In genomic region chr17:80023261-80024205, GRCh38 we compare ENCODE assay signal across 14 cellular contexts. TPM values are rescaled to one million over a fixed set of nuclear protein-coding genes. Genes with fewer than 3 reads are reported as not detected.
DNase-seq lines count a peak whose midpoint lies in the region; ATAC-seq and TF ChIP-seq lines count a peak whose summit lies in the region.
"Had no signal": no experiment of that assay in that cellular context is flagged by ENCODE, and none has a peak within 500 bp of the region (broad histone marks: within the 10 kb centered on the region; RNA-seq: fewer than 3 reads in every experiment).

No MANE protein-coding gene starts in this region.

- H3K27me3 ChIP-seq in neuronal stem cell (ENCODE audit: control insufficient read depth in 3 of 3, insufficient read depth in 3 of 3, low read depth in 1 of 3, low read length in 3 of 3) (peaks cover 0 to 6% (median 0%) of the 10 kb centered on the region in 3 experiments), gastroesophageal sphincter (no peaks in the 10 kb centered on the region)
- H3K27me3 ChIP-seq: SJSA1 had no signal

- WGBS in neuronal stem cell (ENCODE audit: extremely low coverage in 2 of 2, insufficient read length in 2 of 2, insufficient replicate concordance in 1 of 2), 2 donors: no CpG with 5 or more reads among the region's 53 CpGs
- 96% methylated on average over 9 of the region's 53 CpGs; no CpG with 5 or more reads in 1 of the 2 donors for WGBS in gastroesophageal sphincter (ENCODE audit: low coverage in 1 of 2), 2 donors

- peaks cover 24% of the 10 kb centered on the region for H3K79me1 ChIP-seq in neuronal stem cell (ENCODE audit: low read depth, low read length)

- H3K36me3 Mint-ChIP-seq in stimulated activated effector memory CD8-positive, alpha-beta T cell treated with anti-CD3 and anti-CD28 coated beads, Interleukin-12 subunit alpha, Interleukin-12 subunit beta, amount 100 ng/mL, for 72 hours: no peaks in the 10 kb centered on the region
- no peaks in the 10 kb centered on the region for H3K36me3 Mint-ChIP-seq in activated CD4-positive, alpha-beta T cell treated with anti-CD3 and anti-CD28 coated beads for 36 hours (ENCODE audit: low read depth)

- H2BK5ac ChIP-seq in neuronal stem cell (ENCODE audit: low read length): peak overlapping the region; percentile 53

- no peaks in the 10 kb centered on the region for H3K4me1 Mint-ChIP-seq in stimulated activated naive CD8-positive, alpha-beta T cell treated with anti-CD3 and anti-CD28 coated beads, Interleukin-15, amount 100 ng/mL, for 72 hours
- H3K4me1 Mint-ChIP-seq in stimulated activated effector memory CD8-positive, alpha-beta T cell treated with anti-CD3 and anti-CD28 coated beads, Interleukin-12 subunit alpha, Interleukin-12 subunit beta, amount 100 ng/mL, for 72 hours: no peaks in the 10 kb centered on the region
- no peaks in the 10 kb centered on the region for H3K4me1 Mint-ChIP-seq in activated CD4-positive, alpha-beta T cell treated with anti-CD3 and anti-CD28 coated beads for 36 hours

- no peak overlapping the region for H2BK120ac ChIP-seq in neuronal stem cell (ENCODE audit: low read depth, low read length)

- no peak overlapping the region for H4K91ac ChIP-seq in neuronal stem cell (ENCODE audit: low read depth, low read length, poor library complexity)

- TF ChIP-seq EP300 in gastroesophageal sphincter (IDR thresholded peaks at IDR 0.05): no peak

- H3K27ac ChIP-seq in neuronal stem cell (replicated peaks; ENCODE audit: low read length): no peak overlapping the region
- peak overlapping the region in 1 of 4 donors; percentile 43 for H3K27ac ChIP-seq in gastroesophageal sphincter
- H3K27ac ChIP-seq: parathyroid adenoma, SJSA1 had no signal

- H3K36me3 ChIP-seq in neuronal stem cell (replicated peaks in 1 of 2; ENCODE audit: control insufficient read depth in 2 of 2, insufficient read depth in 2 of 2, low read length in 2 of 2): peaks cover 7 to 29% of the 10 kb centered on the region in 2 donors
- peaks cover 0 to 4% of the 10 kb centered on the region in 2 donors for H3K36me3 ChIP-seq in gastroesophageal sphincter

- peak; percentile 15 for ATAC-seq in stimulated activated naive CD8-positive, alpha-beta T cell treated with anti-CD3 and anti-CD28 coated beads, Interleukin-15, amount 100 ng/mL, for 72 hours
- ATAC-seq in stimulated activated naive CD8-positive, alpha-beta T cell treated with anti-CD3 and anti-CD28 coated beads, Interleukin-15, Interleukin-2, amounts not matched to agents 100 U/mL and 50 U/mL, for 24 hours: no peak
- no peak for ATAC-seq in gastroesophageal sphincter
- ATAC-seq in stimulated activated effector memory CD8-positive, alpha-beta T cell treated with anti-CD3 and anti-CD28 coated beads, Interleukin-12 subunit alpha, Interleukin-12 subunit beta, amount 100 ng/mL, for 72 hours: no peak
- no peak for ATAC-seq in activated CD4-positive, alpha-beta T cell treated with anti-CD3 and anti-CD28 coated beads for 36 hours
- ATAC-seq: activated CD4-positive, CD25-positive, alpha-beta regulatory T cell treated with anti-CD3 and anti-CD28 coated beads, Interleukin-2, amount 50 U/mL, for 24 hours had no signal

- H3K9me3 Mint-ChIP-seq in stimulated activated naive CD8-positive, alpha-beta T cell treated with anti-CD3 and anti-CD28 coated beads, Interleukin-15, amount 100 ng/mL, for 72 hours: no peaks in the 10 kb centered on the region
- no peaks in the 10 kb centered on the region for H3K9me3 Mint-ChIP-seq in stimulated activated effector memory CD8-positive, alpha-beta T cell treated with anti-CD3 and anti-CD28 coated beads, Interleukin-12 subunit alpha, Interleukin-12 subunit beta, amount 100 ng/mL, for 72 hours
- H3K9me3 Mint-ChIP-seq in activated CD4-positive, alpha-beta T cell treated with anti-CD3 and anti-CD28 coated beads for 36 hours (ENCODE audit: low read depth): no peaks in the 10 kb centered on the region

- CTCF ChIA-PET in activated CD4-positive, alpha-beta T cell treated with anti-CD3 and anti-CD28 coated beads for 36 hours (lab: Charles Lee): no interaction called here

- no peak overlapping the region for H4K8ac ChIP-seq in neuronal stem cell (ENCODE audit: low read depth, low read length)

- no peak overlapping the region for H2BK15ac ChIP-seq in neuronal stem cell (ENCODE audit: low read length)

- H3K9me3 ChIP-seq in neuronal stem cell (replicated peaks in 1 of 2; ENCODE audit: control insufficient read depth in 2 of 2, insufficient read depth in 1 of 2, low read depth in 1 of 2, low read length in 2 of 2) (peaks cover 0 to 9% of the 10 kb centered on the region in 2 donors), gastroesophageal sphincter (no peaks in the 10 kb centered on the region)
- H3K9me3 ChIP-seq: SJSA1 had no signal

- no peak overlapping the region for H2BK12ac ChIP-seq in neuronal stem cell (ENCODE audit: low read length)

- no peak overlapping the region for H3K4me3 Mint-ChIP-seq in stimulated activated naive CD8-positive, alpha-beta T cell treated with anti-CD3 and anti-CD28 coated beads, Interleukin-15, amount 100 ng/mL, for 72 hours
- no peak overlapping the region for H3K4me3 Mint-ChIP-seq in stimulated activated effector memory CD8-positive, alpha-beta T cell treated with anti-CD3 and anti-CD28 coated beads, Interleukin-12 subunit alpha, Interleukin-12 subunit beta, amount 100 ng/mL, for 72 hours
- no peak overlapping the region for H3K4me3 Mint-ChIP-seq in activated CD4-positive, alpha-beta T cell treated with anti-CD3 and anti-CD28 coated beads for 36 hours

- H3K4me3 ChIP-seq in fibroblast of villous mesenchyme (ENCODE audit: low read depth, low read length) (no peak overlapping the region), neuronal stem cell (ENCODE audit: low read length in 2 of 2) (no peak overlapping the region), gastroesophageal sphincter (peak overlapping the region in 1 of 2 donors; percentile 20)
- H3K4me3 ChIP-seq: SJSA1 had no signal

- no peak overlapping the region for H2AK5ac ChIP-seq in neuronal stem cell (ENCODE audit: low read depth, low read length)

- TF ChIP-seq CTCF in fibroblast of villous mesenchyme (IDR thresholded peaks at IDR 0.05; ENCODE audit: insufficient read depth, low read depth, low read length) (no peak), gastroesophageal sphincter (IDR thresholded peaks at IDR 0.05) (no peak)

- POLR2A ChIA-PET in activated CD4-positive, alpha-beta T cell treated with anti-CD3 and anti-CD28 coated beads for 36 hours (lab: Charles Lee): no interaction called here

- H3K4me2 ChIP-seq in neuronal stem cell (ENCODE audit: insufficient read depth, low read length, poor library complexity, severe bottlenecking): peak overlapping the region; percentile 11

- H3K27ac Mint-ChIP-seq in stimulated activated naive CD8-positive, alpha-beta T cell treated with anti-CD3 and anti-CD28 coated beads, Interleukin-15, amount 100 ng/mL, for 72 hours: no peak overlapping the region
- H3K27ac Mint-ChIP-seq in stimulated activated effector memory CD8-positive, alpha-beta T cell treated with anti-CD3 and anti-CD28 coated beads, Interleukin-12 subunit alpha, Interleukin-12 subunit beta, amount 100 ng/mL, for 72 hours: no peak overlapping the region
- H3K27ac Mint-ChIP-seq in activated CD4-positive, alpha-beta T cell treated with anti-CD3 and anti-CD28 coated beads for 36 hours: no peak overlapping the region

- peaks cover 0 to 11% of the 10 kb centered on the region in 2 donors for H3K4me1 ChIP-seq in neuronal stem cell (ENCODE audit: control insufficient read depth in 2 of 2, insufficient read depth in 1 of 2, low read depth in 1 of 2, low read length in 2 of 2)
- peaks cover 0 to 43% (median 6%) of the 10 kb centered on the region in 3 donors for H3K4me1 ChIP-seq in gastroesophageal sphincter

- H3K14ac ChIP-seq in neuronal stem cell (ENCODE audit: low read length): peak overlapping the region; percentile 56

- H2AFZ ChIP-seq in neuronal stem cell (ENCODE audit: low read length): no peak overlapping the region
- H2AFZ ChIP-seq: parathyroid adenoma had no signal

- TF ChIP-seq POLR2A in gastroesophageal sphincter (IDR thresholded peaks at IDR 0.05): no peak

- H3K4ac ChIP-seq in neuronal stem cell (ENCODE audit: low read length): peak overlapping the region; percentile 53

- H3K18ac ChIP-seq in neuronal stem cell (ENCODE audit: low read length): peak overlapping the region; percentile 38

- peak overlapping the region; percentile 82 for H3K23ac ChIP-seq in neuronal stem cell (ENCODE audit: low read depth, low read length, poor library complexity)

- H3K9ac ChIP-seq in neuronal stem cell (ENCODE audit: low read depth, low read length, poor library complexity): no peak overlapping the region
- H3K9ac ChIP-seq: parathyroid adenoma had no signal

- DNase-seq in stimulated activated naive CD8-positive, alpha-beta T cell treated with anti-CD3 and anti-CD28 coated beads, Interleukin-15, amount 100 ng/mL, for 72 hours: no peak
- DNase-seq in stimulated activated naive CD8-positive, alpha-beta T cell treated with anti-CD3 and anti-CD28 coated beads, Interleukin-15, Interleukin-2, amounts not matched to agents 100 U/mL and 50 U/mL, for 24 hours: no peak
- DNase-seq in fibroblast of villous mesenchyme (ENCODE audit: low read depth) (peak; percentile 17), neuronal stem cell (ENCODE audit: low spot score) (no peak), NCI-H2081 (lab: John Stamatoyannopoulos, UW) (no peak)
- DNase-seq in stimulated activated effector memory CD8-positive, alpha-beta T cell treated with anti-CD3 and anti-CD28 coated beads, Interleukin-12 subunit alpha, Interleukin-12 subunit beta, amount 100 ng/mL, for 72 hours (ENCODE audit: low spot score in 2 of 2): no peak
- no peak for DNase-seq in activated CD4-positive, alpha-beta T cell treated with anti-CD3 and anti-CD28 coated beads for 36 hours
- DNase-seq: activated effector memory CD4-positive, alpha-beta T cell treated with anti-CD3 and anti-CD28 coated beads, Interleukin-2, amount 50 U/mL, for 16 hours; DND-41; NCI-H510A treated with DMSO at 0.1 percent for 48 hours had no signal

- no peaks in the 10 kb centered on the region for H3K27me3 Mint-ChIP-seq in stimulated activated naive CD8-positive, alpha-beta T cell treated with anti-CD3 and anti-CD28 coated beads, Interleukin-15, amount 100 ng/mL, for 72 hours
- H3K27me3 Mint-ChIP-seq in activated CD4-positive, alpha-beta T cell treated with anti-CD3 and anti-CD28 coated beads for 36 hours: no peaks in the 10 kb centered on the region

- intact Hi-C loops in activated CD4-positive, alpha-beta T cell treated with anti-CD3 and anti-CD28 coated beads for 36 hours (cut with DNase I, micrococcal nuclease): no loop called here

RNA-seq across cellular contexts. Expression of gene TBC1D16, which starts 12.1 kb away (rescaled TPM):
- total RNA-seq in fibroblast of villous mesenchyme: 32.8 and 44.8 TPM in 2 replicates
- 23.3 TPM for polyA plus RNA-seq in neuronal stem cell (2013, experiment 1 of 2)
- 22.9 TPM for polyA plus RNA-seq in neuronal stem cell (2013, experiment 2 of 2)
- 10 to 100 TPM; 26.5 to 44.3 (median 36.3) TPM for total RNA-seq in gastroesophageal sphincter
- total RNA-seq in activated CD4-positive, alpha-beta T cell treated with anti-CD3 and anti-CD28 coated beads for 36 hours: 10 to 100 TPM in 1 of 2 experiments, 1 to 10 TPM in 1; 8.3 to 10.4 TPM

RNA-seq across cellular contexts. Expression of gene CCDC40, which starts 12.9 kb away (rescaled TPM):
- total RNA-seq in fibroblast of villous mesenchyme: 3.2 and 6.9 TPM in 2 replicates
- polyA plus RNA-seq in neuronal stem cell (2013, experiment 1 of 2): 5.8 TPM
- 6.3 TPM for polyA plus RNA-seq in neuronal stem cell (2013, experiment 2 of 2)
- 10 to 100 TPM in 1 of 4 donors, 1 to 10 TPM in 3; 4.3 to 17.3 (median 5.5) TPM for total RNA-seq in gastroesophageal sphincter
- total RNA-seq in activated CD4-positive, alpha-beta T cell treated with anti-CD3 and anti-CD28 coated beads for 36 hours: under 1 TPM; 0.56 to 0.57 TPM
